Comparison of ENCODE assay signal across 15 cellular contexts in genomic region chr2:28656937-28657615, GRCh38.
DNase-seq lines count a peak whose midpoint lies in the region; ATAC-seq and TF ChIP-seq lines count a peak whose summit lies in the region.
"Had no signal": no experiment of that assay in that cellular context is flagged by ENCODE, and none has a peak within 500 bp of the region (broad histone marks: within the 10 kb centered on the region; RNA-seq: fewer than 3 reads in every experiment).

No MANE protein-coding gene starts in this region.

- H3K27ac Mint-ChIP-seq in Calu3 (ENCODE audit: unreplicated experiment) (peak overlapping the region; percentile 71), chondrocyte (ENCODE audit: unreplicated experiment) (peak overlapping the region; percentile 5)
- peak overlapping the region in 6 of 9 donors; percentile 9 to 42 (median 16) for H3K27ac Mint-ChIP-seq in naive thymus-derived CD4-positive, alpha-beta T cell
- H3K27ac Mint-ChIP-seq: memory B cell had no signal

- H3K27me3 Mint-ChIP-seq in Calu3 (ENCODE audit: unreplicated experiment) = no peaks in the 10 kb centered on the region
- H3K27me3 Mint-ChIP-seq in chondrocyte (ENCODE audit: low read depth) = no peaks in the 10 kb centered on the region
- H3K27me3 Mint-ChIP-seq in naive thymus-derived CD4-positive, alpha-beta T cell = peaks cover 0 to 2% (median 0%) of the 10 kb centered on the region in 5 donors

- no peaks in the 10 kb centered on the region for H3K9me3 ChIP-seq in naive thymus-derived CD4-positive, alpha-beta T cell (ENCODE audit: control insufficient read depth in 2 of 3, low read length in 3 of 3)
- H3K9me3 ChIP-seq: testis had no signal

- H3K36me3 Mint-ChIP-seq in Calu3 (ENCODE audit: insufficient read depth, unreplicated experiment) (peaks cover 10% of the 10 kb centered on the region), chondrocyte (ENCODE audit: low read depth) (no peaks in the 10 kb centered on the region)
- H3K36me3 Mint-ChIP-seq in naive thymus-derived CD4-positive, alpha-beta T cell = peaks cover 0 to 5% (median 0%) of the 10 kb centered on the region in 5 donors
- H3K36me3 Mint-ChIP-seq: memory B cell had no signal

- H3K4me3 ChIP-seq in naive thymus-derived CD4-positive, alpha-beta T cell (ENCODE audit: low read length) = no peak overlapping the region
- H3K4me3 ChIP-seq: skin epidermis, testis had no signal

- H3K4me1 Mint-ChIP-seq in Calu3 (ENCODE audit: low read depth, unreplicated experiment) (peaks cover 63% of the 10 kb centered on the region), chondrocyte (ENCODE audit: low read depth) (peaks cover 72% of the 10 kb centered on the region)
- peaks cover 7 to 38% (median 29%) of the 10 kb centered on the region in 7 donors for H3K4me1 Mint-ChIP-seq in naive thymus-derived CD4-positive, alpha-beta T cell

- peak; percentile 6 for ATAC-seq in naive thymus-derived CD4-positive, alpha-beta T cell

- BruUV-seq in Calu3 (replicated peaks; lab: Mats Ljungman, UMichigan) = no TSS peak

- H3K4me3 Mint-ChIP-seq in Calu3 (ENCODE audit: low read depth, unreplicated experiment) (peak overlapping the region; percentile 8), chondrocyte (ENCODE audit: unreplicated experiment) (no peak overlapping the region)
- peak overlapping the region in 4 of 10 donors; percentile 7 to 45 (median 40) for H3K4me3 Mint-ChIP-seq in naive thymus-derived CD4-positive, alpha-beta T cell
- H3K4me3 Mint-ChIP-seq: memory B cell had no signal

- no peaks in the 10 kb centered on the region for H3K36me3 ChIP-seq in naive thymus-derived CD4-positive, alpha-beta T cell (ENCODE audit: control insufficient read depth in 2 of 3, insufficient read depth in 3 of 3, low read length in 3 of 3)

- H3K27ac ChIP-seq in C4-2B = peak overlapping the region; percentile 15; the same call in 1 of the 2 replicates
- H3K27ac ChIP-seq in naive thymus-derived CD4-positive, alpha-beta T cell (ENCODE audit: low read depth, low read length) = no peak overlapping the region
- H3K27ac ChIP-seq: testis had no signal

- peaks cover 0 to 10% of the 10 kb centered on the region in 2 donors for H3K4me1 ChIP-seq in naive thymus-derived CD4-positive, alpha-beta T cell (ENCODE audit: control insufficient read depth in 2 of 2, insufficient read depth in 2 of 2, low read length in 2 of 2)

- no peak for TF ChIP-seq CTCF in C4-2B (conservative IDR thresholded peaks at IDR 0.05)
- TF ChIP-seq CTCF in Calu3 (IDR thresholded peaks at IDR 0.05; ENCODE audit: unreplicated experiment) = no peak
- no peak for TF ChIP-seq CTCF in chondrocyte (IDR thresholded peaks at IDR 0.05)

- intact Hi-C loops in Calu3 (cut with micrococcal nuclease; ENCODE audit: unreplicated experiment) = no loop called here
- intact Hi-C loops in naive thymus-derived CD4-positive, alpha-beta T cell (cut with micrococcal nuclease) = no loop called here

- DNase-seq in Calu3 (no peak), chondrocyte (ENCODE audit: low spot score) (no peak), HCEC 1CT (no peak), NCI-H1930 (lab: John Stamatoyannopoulos, UW) (no peak), putamen (ENCODE audit: low spot score) (no peak)
- DNase-seq in naive thymus-derived CD4-positive, alpha-beta T cell = peak in 2 of 9 donors; percentile 2 to 28
- DNase-seq: cortex of kidney, DMS79, GOT3, NCI-H1105, NCI-H446 treated with DMSO at 0.1 percent for 48 hours, testis had no signal

- H3K9me3 Mint-ChIP-seq in Calu3 (ENCODE audit: low read depth, unreplicated experiment) (peaks cover 2% of the 10 kb centered on the region), chondrocyte (ENCODE audit: low read depth) (no peaks in the 10 kb centered on the region)
- H3K9me3 Mint-ChIP-seq in naive thymus-derived CD4-positive, alpha-beta T cell = peaks cover 0 to 4% (median 0%) of the 10 kb centered on the region in 11 donors
- H3K9me3 Mint-ChIP-seq: memory B cell had no signal

- CTCF ChIA-PET in Calu3 (lab: Charles Lee) = interaction anchor here (0.6 kb wide), 1 partner anchor 18 kb away, joined by 6 read pairs; no protein-coding TSS in a partner anchor
- CTCF ChIA-PET in naive thymus-derived CD4-positive, alpha-beta T cell (lab: Charles Lee) = no interaction called here

- POLR2A ChIA-PET in naive thymus-derived CD4-positive, alpha-beta T cell (lab: Charles Lee) = no interaction called here

- H3K27me3 ChIP-seq in naive thymus-derived CD4-positive, alpha-beta T cell (ENCODE audit: control insufficient read depth in 2 of 2, insufficient read depth in 2 of 2, low read length in 2 of 2) = no peaks in the 10 kb centered on the region
- H3K27me3 ChIP-seq: testis had no signal

Comparison
In these comparisons a context has a peak if more than half of its experiments do, and no peak if none do; other contexts are left out.
1. H3K27ac Mint-ChIP-seq: peak in every context shown above with its lines; median percentile 71 in Calu3; 16 in naive thymus-derived CD4-positive, alpha-beta T cell; 5 in chondrocyte.